Comparison of ENCODE assay signal across 1 cellular context in genomic region chr12:119423285-119423684, GRCh38.
A peak's percentile ranks its signal among the peaks of the same experiment; 100 is the strongest.
TF ChIP-seq lines count a peak whose summit lies in the region.

No MANE protein-coding gene starts in this region.

TF ChIP-seq in HepG2, 621 proteins besides CTCF, POLR2A, EP300 and RAD21 (continued from another document):
- TF ChIP-seq, protein P1, sequence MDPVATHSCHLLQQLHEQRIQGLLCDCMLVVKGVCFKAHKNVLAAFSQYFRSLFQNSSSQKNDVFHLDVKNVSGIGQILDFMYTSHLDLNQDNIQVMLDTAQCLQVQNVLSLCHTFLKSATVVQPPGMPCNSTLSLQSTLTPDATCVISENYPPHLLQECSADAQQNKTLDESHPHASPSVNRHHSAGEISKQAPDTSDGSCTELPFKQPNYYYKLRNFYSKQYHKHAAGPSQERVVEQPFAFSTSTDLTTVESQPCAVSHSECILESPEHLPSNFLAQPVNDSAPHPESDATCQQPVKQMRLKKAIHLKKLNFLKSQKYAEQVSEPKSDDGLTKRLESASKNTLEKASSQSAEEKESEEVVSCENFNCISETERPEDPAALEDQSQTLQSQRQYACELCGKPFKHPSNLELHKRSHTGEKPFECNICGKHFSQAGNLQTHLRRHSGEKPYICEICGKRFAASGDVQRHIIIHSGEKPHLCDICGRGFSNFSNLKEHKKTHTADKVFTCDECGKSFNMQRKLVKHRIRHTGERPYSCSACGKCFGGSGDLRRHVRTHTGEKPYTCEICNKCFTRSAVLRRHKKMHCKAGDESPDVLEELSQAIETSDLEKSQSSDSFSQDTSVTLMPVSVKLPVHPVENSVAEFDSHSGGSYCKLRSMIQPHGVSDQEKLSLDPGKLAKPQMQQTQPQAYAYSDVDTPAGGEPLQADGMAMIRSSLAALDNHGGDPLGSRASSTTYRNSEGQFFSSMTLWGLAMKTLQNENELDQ (CRISPR knock-in tag; IDR thresholded peaks at IDR 0.05; ENCODE audit: borderline replicate concordance): no peak
- TF ChIP-seq THAP11 (CRISPR knock-in tag; IDR thresholded peaks at IDR 0.05) (peak; percentile 82), RCOR2 (CRISPR knock-in tag; IDR thresholded peaks at IDR 0.05) (no peak), POLR2G (IDR thresholded peaks at IDR 0.05; ENCODE audit: low read depth, low read length) (no peak), RXRB (CRISPR knock-in tag; IDR thresholded peaks at IDR 0.05; ENCODE audit: borderline replicate concordance) (no peak), ZNF672 (CRISPR knock-in tag; IDR thresholded peaks at IDR 0.05) (no peak), ATF7 (IDR thresholded peaks at IDR 0.05) (no peak), ATF7 (CRISPR knock-in tag; IDR thresholded peaks at IDR 0.05) (no peak), RFX3 (CRISPR knock-in tag; IDR thresholded peaks at IDR 0.05) (no peak)
- TF ChIP-seq, protein P2, sequence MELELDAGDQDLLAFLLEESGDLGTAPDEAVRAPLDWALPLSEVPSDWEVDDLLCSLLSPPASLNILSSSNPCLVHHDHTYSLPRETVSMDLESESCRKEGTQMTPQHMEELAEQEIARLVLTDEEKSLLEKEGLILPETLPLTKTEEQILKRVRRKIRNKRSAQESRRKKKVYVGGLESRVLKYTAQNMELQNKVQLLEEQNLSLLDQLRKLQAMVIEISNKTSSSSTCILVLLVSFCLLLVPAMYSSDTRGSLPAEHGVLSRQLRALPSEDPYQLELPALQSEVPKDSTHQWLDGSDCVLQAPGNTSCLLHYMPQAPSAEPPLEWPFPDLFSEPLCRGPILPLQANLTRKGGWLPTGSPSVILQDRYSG (CRISPR knock-in tag; IDR thresholded peaks at IDR 0.05): no peak
- TF ChIP-seq, protein P3, sequence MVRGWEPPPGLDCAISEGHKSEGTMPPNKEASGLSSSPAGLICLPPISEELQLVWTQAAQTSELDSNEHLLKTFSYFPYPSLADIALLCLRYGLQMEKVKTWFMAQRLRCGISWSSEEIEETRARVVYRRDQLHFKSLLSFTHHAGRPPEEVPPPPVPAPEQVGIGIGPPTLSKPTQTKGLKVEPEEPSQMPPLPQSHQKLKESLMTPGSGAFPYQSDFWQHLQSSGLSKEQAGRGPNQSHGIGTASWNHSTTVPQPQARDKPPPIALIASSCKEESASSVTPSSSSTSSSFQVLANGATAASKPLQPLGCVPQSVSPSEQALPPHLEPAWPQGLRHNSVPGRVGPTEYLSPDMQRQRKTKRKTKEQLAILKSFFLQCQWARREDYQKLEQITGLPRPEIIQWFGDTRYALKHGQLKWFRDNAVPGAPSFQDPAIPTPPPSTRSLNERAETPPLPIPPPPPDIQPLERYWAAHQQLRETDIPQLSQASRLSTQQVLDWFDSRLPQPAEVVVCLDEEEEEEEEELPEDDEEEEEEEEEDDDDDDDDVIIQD (CRISPR knock-in tag; IDR thresholded peaks at IDR 0.05; ENCODE audit: low read depth): no peak
